ENCODE assay signal across 2 cellular contexts in the genomic region with DNA sequence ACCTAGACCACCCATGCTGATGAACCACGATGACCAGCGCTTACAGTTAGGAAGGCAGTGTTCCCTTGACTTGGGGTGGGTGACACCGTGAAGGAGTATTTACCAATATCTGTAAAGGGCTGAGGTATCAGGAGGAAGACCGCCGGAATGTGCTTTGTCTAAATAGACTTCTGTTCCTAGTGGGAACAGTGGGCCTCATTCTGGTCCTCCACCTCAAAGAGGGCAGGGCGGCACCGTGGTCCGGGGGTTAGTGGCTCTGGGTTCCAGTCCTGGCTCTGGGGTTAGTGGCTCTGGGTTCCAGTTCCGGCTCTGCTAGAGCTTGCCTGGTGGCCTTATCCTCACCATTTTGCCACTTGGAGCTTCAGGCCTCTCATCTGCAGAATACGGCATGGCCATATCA.
TF ChIP-seq lines count a peak whose summit lies in the region.

No MANE protein-coding gene starts in this region.

TF ChIP-seq in GM23338, 12 proteins besides CTCF, POLR2A, EP300 and RAD21 (continued from another document):
- TF ChIP-seq, protein P1, sequence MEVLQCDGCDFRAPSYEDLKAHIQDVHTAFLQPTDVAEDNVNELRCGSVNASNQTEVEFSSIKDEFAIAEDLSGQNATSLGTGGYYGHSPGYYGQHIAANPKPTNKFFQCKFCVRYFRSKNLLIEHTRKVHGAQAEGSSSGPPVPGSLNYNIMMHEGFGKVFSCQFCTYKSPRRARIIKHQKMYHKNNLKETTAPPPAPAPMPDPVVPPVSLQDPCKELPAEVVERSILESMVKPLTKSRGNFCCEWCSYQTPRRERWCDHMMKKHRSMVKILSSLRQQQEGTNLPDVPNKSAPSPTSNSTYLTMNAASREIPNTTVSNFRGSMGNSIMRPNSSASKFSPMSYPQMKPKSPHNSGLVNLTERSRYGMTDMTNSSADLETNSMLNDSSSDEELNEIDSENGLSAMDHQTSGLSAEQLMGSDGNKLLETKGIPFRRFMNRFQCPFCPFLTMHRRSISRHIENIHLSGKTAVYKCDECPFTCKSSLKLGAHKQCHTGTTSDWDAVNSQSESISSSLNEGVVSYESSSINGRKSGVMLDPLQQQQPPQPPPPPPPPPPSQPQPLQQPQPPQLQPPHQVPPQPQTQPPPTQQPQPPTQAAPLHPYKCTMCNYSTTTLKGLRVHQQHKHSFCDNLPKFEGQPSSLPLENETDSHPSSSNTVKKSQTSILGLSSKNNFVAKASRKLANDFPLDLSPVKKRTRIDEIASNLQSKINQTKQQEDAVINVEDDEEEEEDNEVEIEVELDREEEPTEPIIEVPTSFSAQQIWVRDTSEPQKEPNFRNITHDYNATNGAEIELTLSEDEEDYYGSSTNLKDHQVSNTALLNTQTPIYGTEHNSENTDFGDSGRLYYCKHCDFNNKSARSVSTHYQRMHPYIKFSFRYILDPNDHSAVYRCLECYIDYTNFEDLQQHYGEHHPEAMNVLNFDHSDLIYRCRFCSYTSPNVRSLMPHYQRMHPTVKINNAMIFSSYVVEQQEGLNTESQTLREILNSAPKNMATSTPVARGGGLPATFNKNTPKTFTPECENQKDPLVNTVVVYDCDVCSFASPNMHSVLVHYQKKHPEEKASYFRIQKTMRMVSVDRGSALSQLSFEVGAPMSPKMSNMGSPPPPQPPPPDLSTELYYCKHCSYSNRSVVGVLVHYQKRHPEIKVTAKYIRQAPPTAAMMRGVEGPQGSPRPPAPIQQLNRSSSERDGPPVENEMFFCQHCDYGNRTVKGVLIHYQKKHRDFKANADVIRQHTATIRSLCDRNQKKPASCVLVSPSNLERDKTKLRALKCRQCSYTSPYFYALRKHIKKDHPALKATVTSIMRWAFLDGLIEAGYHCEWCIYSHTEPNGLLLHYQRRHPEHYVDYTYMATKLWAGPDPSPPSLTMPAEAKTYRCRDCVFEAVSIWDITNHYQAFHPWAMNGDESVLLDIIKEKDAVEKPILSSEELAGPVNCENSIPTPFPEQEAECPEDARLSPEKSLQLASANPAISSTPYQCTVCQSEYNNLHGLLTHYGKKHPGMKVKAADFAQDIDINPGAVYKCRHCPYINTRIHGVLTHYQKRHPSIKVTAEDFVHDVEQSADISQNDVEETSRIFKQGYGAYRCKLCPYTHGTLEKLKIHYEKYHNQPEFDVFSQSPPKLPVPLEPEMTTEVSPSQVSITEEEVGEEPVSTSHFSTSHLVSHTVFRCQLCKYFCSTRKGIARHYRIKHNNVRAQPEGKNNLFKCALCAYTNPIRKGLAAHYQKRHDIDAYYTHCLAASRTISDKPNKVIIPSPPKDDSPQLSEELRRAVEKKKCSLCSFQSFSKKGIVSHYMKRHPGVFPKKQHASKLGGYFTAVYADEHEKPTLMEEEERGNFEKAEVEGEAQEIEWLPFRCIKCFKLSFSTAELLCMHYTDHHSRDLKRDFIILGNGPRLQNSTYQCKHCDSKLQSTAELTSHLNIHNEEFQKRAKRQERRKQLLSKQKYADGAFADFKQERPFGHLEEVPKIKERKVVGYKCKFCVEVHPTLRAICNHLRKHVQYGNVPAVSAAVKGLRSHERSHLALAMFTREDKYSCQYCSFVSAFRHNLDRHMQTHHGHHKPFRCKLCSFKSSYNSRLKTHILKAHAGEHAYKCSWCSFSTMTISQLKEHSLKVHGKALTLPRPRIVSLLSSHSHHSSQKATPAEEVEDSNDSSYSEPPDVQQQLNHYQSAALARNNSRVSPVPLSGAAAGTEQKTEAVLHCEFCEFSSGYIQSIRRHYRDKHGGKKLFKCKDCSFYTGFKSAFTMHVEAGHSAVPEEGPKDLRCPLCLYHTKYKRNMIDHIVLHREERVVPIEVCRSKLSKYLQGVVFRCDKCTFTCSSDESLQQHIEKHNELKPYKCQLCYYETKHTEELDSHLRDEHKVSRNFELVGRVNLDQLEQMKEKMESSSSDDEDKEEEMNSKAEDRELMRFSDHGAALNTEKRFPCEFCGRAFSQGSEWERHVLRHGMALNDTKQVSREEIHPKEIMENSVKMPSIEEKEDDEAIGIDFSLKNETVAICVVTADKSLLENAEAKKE (CRISPR knock-in tag; IDR thresholded peaks at IDR 0.05) = no peak
- TF ChIP-seq, protein P2, sequence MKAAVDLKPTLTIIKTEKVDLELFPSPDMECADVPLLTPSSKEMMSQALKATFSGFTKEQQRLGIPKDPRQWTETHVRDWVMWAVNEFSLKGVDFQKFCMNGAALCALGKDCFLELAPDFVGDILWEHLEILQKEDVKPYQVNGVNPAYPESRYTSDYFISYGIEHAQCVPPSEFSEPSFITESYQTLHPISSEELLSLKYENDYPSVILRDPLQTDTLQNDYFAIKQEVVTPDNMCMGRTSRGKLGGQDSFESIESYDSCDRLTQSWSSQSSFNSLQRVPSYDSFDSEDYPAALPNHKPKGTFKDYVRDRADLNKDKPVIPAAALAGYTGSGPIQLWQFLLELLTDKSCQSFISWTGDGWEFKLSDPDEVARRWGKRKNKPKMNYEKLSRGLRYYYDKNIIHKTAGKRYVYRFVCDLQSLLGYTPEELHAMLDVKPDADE (IDR thresholded peaks at IDR 0.05) = no peak
- TF ChIP-seq JUNB (IDR thresholded peaks at IDR 0.05; ENCODE audit: unreplicated experiment) = no peak
- TF ChIP-seq CREB1 (CRISPR knock-in tag; IDR thresholded peaks at IDR 0.05; ENCODE audit: low read depth) = no peak
- TF ChIP-seq, protein P3, sequence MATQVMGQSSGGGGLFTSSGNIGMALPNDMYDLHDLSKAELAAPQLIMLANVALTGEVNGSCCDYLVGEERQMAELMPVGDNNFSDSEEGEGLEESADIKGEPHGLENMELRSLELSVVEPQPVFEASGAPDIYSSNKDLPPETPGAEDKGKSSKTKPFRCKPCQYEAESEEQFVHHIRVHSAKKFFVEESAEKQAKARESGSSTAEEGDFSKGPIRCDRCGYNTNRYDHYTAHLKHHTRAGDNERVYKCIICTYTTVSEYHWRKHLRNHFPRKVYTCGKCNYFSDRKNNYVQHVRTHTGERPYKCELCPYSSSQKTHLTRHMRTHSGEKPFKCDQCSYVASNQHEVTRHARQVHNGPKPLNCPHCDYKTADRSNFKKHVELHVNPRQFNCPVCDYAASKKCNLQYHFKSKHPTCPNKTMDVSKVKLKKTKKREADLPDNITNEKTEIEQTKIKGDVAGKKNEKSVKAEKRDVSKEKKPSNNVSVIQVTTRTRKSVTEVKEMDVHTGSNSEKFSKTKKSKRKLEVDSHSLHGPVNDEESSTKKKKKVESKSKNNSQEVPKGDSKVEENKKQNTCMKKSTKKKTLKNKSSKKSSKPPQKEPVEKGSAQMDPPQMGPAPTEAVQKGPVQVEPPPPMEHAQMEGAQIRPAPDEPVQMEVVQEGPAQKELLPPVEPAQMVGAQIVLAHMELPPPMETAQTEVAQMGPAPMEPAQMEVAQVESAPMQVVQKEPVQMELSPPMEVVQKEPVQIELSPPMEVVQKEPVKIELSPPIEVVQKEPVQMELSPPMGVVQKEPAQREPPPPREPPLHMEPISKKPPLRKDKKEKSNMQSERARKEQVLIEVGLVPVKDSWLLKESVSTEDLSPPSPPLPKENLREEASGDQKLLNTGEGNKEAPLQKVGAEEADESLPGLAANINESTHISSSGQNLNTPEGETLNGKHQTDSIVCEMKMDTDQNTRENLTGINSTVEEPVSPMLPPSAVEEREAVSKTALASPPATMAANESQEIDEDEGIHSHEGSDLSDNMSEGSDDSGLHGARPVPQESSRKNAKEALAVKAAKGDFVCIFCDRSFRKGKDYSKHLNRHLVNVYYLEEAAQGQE (IDR thresholded peaks at IDR 0.05; ENCODE audit: unreplicated experiment) = no peak
- no peak for TF ChIP-seq EZH2 (IDR thresholded peaks at IDR 0.05; ENCODE audit: low read depth, unreplicated experiment)
- no peak for TF ChIP-seq EZH2phosphoT487 (IDR thresholded peaks at IDR 0.05; ENCODE audit: unreplicated experiment)
- TF ChIP-seq NANOG (IDR thresholded peaks at IDR 0.05; ENCODE audit: borderline replicate concordance) = no peak

TF ChIP-seq in WTC11, 78 proteins besides CTCF, POLR2A, EP300 and RAD21 (continued from another document):
- TF ChIP-seq, protein P4, sequence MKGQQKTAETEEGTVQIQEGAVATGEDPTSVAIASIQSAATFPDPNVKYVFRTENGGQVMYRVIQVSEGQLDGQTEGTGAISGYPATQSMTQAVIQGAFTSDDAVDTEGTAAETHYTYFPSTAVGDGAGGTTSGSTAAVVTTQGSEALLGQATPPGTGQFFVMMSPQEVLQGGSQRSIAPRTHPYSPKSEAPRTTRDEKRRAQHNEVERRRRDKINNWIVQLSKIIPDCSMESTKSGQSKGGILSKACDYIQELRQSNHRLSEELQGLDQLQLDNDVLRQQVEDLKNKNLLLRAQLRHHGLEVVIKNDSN (CRISPR knock-in tag; IDR thresholded peaks at IDR 0.05) = no peak
- TF ChIP-seq ZNF263 (CRISPR knock-in tag; IDR thresholded peaks at IDR 0.05; ENCODE audit: low read depth) = no peak
- no peak for TF ChIP-seq MYBL2 (CRISPR knock-in tag; IDR thresholded peaks at IDR 0.05)
- no peak for TF ChIP-seq ZNF416 (CRISPR knock-in tag; IDR thresholded peaks at IDR 0.05)
- TF ChIP-seq, protein P5, sequence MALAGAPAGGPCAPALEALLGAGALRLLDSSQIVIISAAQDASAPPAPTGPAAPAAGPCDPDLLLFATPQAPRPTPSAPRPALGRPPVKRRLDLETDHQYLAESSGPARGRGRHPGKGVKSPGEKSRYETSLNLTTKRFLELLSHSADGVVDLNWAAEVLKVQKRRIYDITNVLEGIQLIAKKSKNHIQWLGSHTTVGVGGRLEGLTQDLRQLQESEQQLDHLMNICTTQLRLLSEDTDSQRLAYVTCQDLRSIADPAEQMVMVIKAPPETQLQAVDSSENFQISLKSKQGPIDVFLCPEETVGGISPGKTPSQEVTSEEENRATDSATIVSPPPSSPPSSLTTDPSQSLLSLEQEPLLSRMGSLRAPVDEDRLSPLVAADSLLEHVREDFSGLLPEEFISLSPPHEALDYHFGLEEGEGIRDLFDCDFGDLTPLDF (CRISPR knock-in tag; IDR thresholded peaks at IDR 0.05) = no peak
